1 cellular context compared by ENCODE assay signal in the genomic region with DNA sequence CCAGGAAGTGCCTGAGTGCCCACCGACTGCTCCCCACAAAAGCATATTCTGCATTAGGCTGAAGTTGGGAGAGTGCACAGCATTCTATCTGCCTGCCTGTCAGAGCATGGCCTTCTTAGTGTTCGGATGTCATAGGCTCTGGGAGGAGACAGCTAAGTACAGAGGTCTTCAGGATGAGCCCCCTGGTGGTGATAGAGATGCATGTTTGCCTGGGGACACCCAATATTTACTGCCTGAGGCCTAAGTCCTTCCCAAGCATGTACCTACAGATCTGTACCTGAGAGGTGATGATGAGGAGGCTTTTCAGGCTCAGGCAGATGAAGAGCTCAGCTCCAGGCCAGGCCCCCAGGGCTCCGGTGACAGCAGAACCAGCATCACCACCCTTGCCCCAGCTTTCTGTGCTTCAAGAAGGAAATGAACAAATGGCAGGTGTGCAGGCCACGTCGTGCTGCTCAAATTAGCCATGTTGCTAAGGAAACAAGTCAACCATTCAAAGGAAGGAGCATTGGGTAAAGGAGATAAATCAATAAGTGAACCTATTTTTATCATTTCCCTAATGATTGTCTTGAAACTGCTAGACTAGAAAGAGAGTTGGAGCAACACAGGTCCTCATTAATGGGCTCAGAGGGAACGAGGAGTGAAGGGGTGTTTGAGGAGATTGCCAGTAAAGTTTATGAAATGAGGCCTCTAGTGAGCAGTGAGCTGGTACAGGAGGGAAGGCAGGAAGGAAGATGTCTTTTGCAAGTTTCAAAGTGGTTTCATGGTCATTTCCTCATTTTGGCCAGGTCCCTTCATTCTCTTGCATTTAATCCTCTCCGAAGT.
TF ChIP-seq lines count a peak whose summit lies in the region.

No MANE protein-coding gene starts in this region.

TF ChIP-seq in HCT116, 20 proteins besides CTCF, POLR2A, EP300 and RAD21 (continued from another document):
- no peak for TF ChIP-seq SP1 (IDR thresholded peaks at IDR 0.05; ENCODE audit: low read depth)
- no peak for TF ChIP-seq CEBPB (IDR thresholded peaks at IDR 0.05; ENCODE audit: low read depth)
- no peak for TF ChIP-seq ZNF274 (IDR thresholded peaks at IDR 0.05; ENCODE audit: low read depth, low read length)
- TF ChIP-seq EZH2phosphoT487 (IDR thresholded peaks at IDR 0.05; ENCODE audit: borderline replicate concordance), result no peak
- TF ChIP-seq EGR1 (IDR thresholded peaks at IDR 0.05; ENCODE audit: low read depth), result no peak
- no peak for TF ChIP-seq YY1 (IDR thresholded peaks at IDR 0.05; ENCODE audit: extremely low read depth, insufficient replicate concordance, low read depth, low read length)
- TF ChIP-seq, protein P1, sequence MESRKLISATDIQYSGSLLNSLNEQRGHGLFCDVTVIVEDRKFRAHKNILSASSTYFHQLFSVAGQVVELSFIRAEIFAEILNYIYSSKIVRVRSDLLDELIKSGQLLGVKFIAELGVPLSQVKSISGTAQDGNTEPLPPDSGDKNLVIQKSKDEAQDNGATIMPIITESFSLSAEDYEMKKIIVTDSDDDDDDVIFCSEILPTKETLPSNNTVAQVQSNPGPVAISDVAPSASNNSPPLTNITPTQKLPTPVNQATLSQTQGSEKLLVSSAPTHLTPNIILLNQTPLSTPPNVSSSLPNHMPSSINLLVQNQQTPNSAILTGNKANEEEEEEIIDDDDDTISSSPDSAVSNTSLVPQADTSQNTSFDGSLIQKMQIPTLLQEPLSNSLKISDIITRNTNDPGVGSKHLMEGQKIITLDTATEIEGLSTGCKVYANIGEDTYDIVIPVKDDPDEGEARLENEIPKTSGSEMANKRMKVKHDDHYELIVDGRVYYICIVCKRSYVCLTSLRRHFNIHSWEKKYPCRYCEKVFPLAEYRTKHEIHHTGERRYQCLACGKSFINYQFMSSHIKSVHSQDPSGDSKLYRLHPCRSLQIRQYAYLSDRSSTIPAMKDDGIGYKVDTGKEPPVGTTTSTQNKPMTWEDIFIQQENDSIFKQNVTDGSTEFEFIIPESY (IDR thresholded peaks at IDR 0.05; ENCODE audit: extremely low read depth, insufficient replicate concordance, low read length), result no peak
- TF ChIP-seq, protein P2, sequence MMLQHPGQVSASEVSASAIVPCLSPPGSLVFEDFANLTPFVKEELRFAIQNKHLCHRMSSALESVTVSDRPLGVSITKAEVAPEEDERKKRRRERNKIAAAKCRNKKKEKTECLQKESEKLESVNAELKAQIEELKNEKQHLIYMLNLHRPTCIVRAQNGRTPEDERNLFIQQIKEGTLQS (IDR thresholded peaks at IDR 0.05), result no peak
- no peak for TF ChIP-seq JUND (IDR thresholded peaks at IDR 0.05)
